8 cellular contexts compared by ENCODE assay signal in genomic region chr20:62805711-62806382, GRCh38. TPM values are rescaled to one million over a fixed set of nuclear protein-coding genes. Genes with fewer than 3 reads are reported as not detected.
DNase-seq lines count a peak whose midpoint lies in the region; ATAC-seq and TF ChIP-seq lines count a peak whose summit lies in the region.

No MANE protein-coding gene starts in this region.

- H3K36me3 Mint-ChIP-seq in Calu3 (ENCODE audit: insufficient read depth, unreplicated experiment) (peaks cover 75% of the 10 kb centered on the region), endothelial cell (ENCODE audit: low read depth, unreplicated experiment) (peaks cover 7% of the 10 kb centered on the region)
- H3K36me3 Mint-ChIP-seq in natural killer cell treated with Interleukin-12 subunit alpha and Interleukin-12 subunit beta and Interleukin-15 and Interleukin-18, amount 100 ng/mL, for 72 hours = no peaks in the 10 kb centered on the region

- H3K4me3 Mint-ChIP-seq in Calu3 (ENCODE audit: low read depth, unreplicated experiment) (peak overlapping the region; percentile 92), endothelial cell (ENCODE audit: unreplicated experiment) (peak overlapping the region; percentile 81)
- peak overlapping the region; percentile 79 for H3K4me3 Mint-ChIP-seq in natural killer cell treated with Interleukin-12 subunit alpha and Interleukin-12 subunit beta and Interleukin-15 and Interleukin-18, amount 100 ng/mL, for 72 hours

- H3K4me1 Mint-ChIP-seq in Calu3 (ENCODE audit: low read depth, unreplicated experiment) (peaks cover 31% of the 10 kb centered on the region), endothelial cell (ENCODE audit: unreplicated experiment) (no peaks in the 10 kb centered on the region)
- H3K4me1 Mint-ChIP-seq in natural killer cell treated with Interleukin-12 subunit alpha and Interleukin-12 subunit beta and Interleukin-15 and Interleukin-18, amount 100 ng/mL, for 72 hours (ENCODE audit: low read depth in 2 of 2) = peaks cover 5 to 20% of the 10 kb centered on the region in 2 donors

- BruUV-seq in Calu3 (replicated peaks; lab: Mats Ljungman, UMichigan) = no TSS peak

- intact Hi-C loops in Calu3 (cut with micrococcal nuclease; ENCODE audit: unreplicated experiment) = no loop called here

- DNase-seq in Calu3 = no peak
- peak; percentile 21 for DNase-seq in OCI-M1 (lab: John Stamatoyannopoulos, UW)
- no peak for DNase-seq in endothelial cell (ENCODE audit: low spot score)
- no peak for DNase-seq in natural killer cell treated with Interleukin-12 subunit alpha and Interleukin-12 subunit beta and Interleukin-15 and Interleukin-18, amount 100 ng/mL, for 72 hours (ENCODE audit: low spot score)
- DNase-seq in NCI-H146 (lab: John Stamatoyannopoulos, UW) = no peak
- DNase-seq in NCI-H345 (lab: John Stamatoyannopoulos, UW) = no peak

- TF ChIP-seq CTCF in Calu3 (IDR thresholded peaks at IDR 0.05; ENCODE audit: unreplicated experiment) (no peak), endothelial cell (IDR thresholded peaks at IDR 0.05; ENCODE audit: unreplicated experiment) (no peak)

- peak overlapping the region; percentile 60 for H3K27ac Mint-ChIP-seq in Calu3 (ENCODE audit: unreplicated experiment)
- no peak overlapping the region for H3K27ac Mint-ChIP-seq in endothelial cell (ENCODE audit: unreplicated experiment)
- H3K27ac Mint-ChIP-seq in natural killer cell treated with Interleukin-12 subunit alpha and Interleukin-12 subunit beta and Interleukin-15 and Interleukin-18, amount 100 ng/mL, for 72 hours = peak overlapping the region; percentile 37 to 78

- peak in 1 of 2 donors; percentile 1 for ATAC-seq in natural killer cell treated with Interleukin-12 subunit alpha and Interleukin-12 subunit beta and Interleukin-15 and Interleukin-18, amount 100 ng/mL, for 72 hours
- ATAC-seq in HG03097 (IDR thresholded peaks at IDR 0.05; ENCODE audit: low FRiP score, unreplicated experiment) = no peak
- ATAC-seq in HG02938 (IDR thresholded peaks at IDR 0.05; ENCODE audit: unreplicated experiment) = no peak

- H3K27me3 Mint-ChIP-seq in Calu3 (ENCODE audit: unreplicated experiment) (no peaks in the 10 kb centered on the region), endothelial cell (ENCODE audit: unreplicated experiment) (peaks cover 17% of the 10 kb centered on the region)
- H3K27me3 Mint-ChIP-seq in natural killer cell treated with Interleukin-12 subunit alpha and Interleukin-12 subunit beta and Interleukin-15 and Interleukin-18, amount 100 ng/mL, for 72 hours = no peaks in the 10 kb centered on the region

- CTCF ChIA-PET in Calu3 (lab: Charles Lee) = interaction anchor here (1.0 to 1.6 kb wide), 3 partner anchors 9 to 17 kb away, joined by 5 to 10 read pairs (median 5); no protein-coding TSS in a partner anchor

- H3K9me3 Mint-ChIP-seq in Calu3 (ENCODE audit: low read depth, unreplicated experiment) = no peaks in the 10 kb centered on the region
- H3K9me3 Mint-ChIP-seq in endothelial cell (ENCODE audit: unreplicated experiment) = no peaks in the 10 kb centered on the region
- no peaks in the 10 kb centered on the region for H3K9me3 Mint-ChIP-seq in natural killer cell treated with Interleukin-12 subunit alpha and Interleukin-12 subunit beta and Interleukin-15 and Interleukin-18, amount 100 ng/mL, for 72 hours

RNA-seq across cellular contexts. Expression of gene OGFR, which starts 1.2 kb away (rescaled TPM):
- total RNA-seq in Calu3 (2022) (80.1 and 98.2 TPM in 2 replicates), endothelial cell (ENCODE audit: unreplicated experiment) (27.6 TPM)
- 10 to 100 TPM; 75.9 to 88.7 TPM for total RNA-seq in natural killer cell treated with Interleukin-12 subunit alpha and Interleukin-12 subunit beta and Interleukin-15 and Interleukin-18, amount 100 ng/mL, for 72 hours

RNA-seq across cellular contexts. Expression of gene MRGBP, which starts 9.6 kb away (rescaled TPM):
- total RNA-seq in Calu3 (2022) = 28.9 and 31.8 TPM in 2 replicates
- 10.9 TPM for total RNA-seq in endothelial cell (ENCODE audit: unreplicated experiment)
- total RNA-seq in natural killer cell treated with Interleukin-12 subunit alpha and Interleukin-12 subunit beta and Interleukin-15 and Interleukin-18, amount 100 ng/mL, for 72 hours = 10 to 100 TPM; 14.4 to 19.3 TPM

RNA-seq across cellular contexts. Expression of gene COL9A3, which starts 11.0 kb away (rescaled TPM):
- total RNA-seq in Calu3 (2022) (2.7 TPM in 2 replicates), endothelial cell (ENCODE audit: unreplicated experiment) (1.8 TPM)
- not detected for total RNA-seq in natural killer cell treated with Interleukin-12 subunit alpha and Interleukin-12 subunit beta and Interleukin-15 and Interleukin-18, amount 100 ng/mL, for 72 hours

RNA-seq across cellular contexts. Expression of gene TCFL5, which starts 55.8 kb away (rescaled TPM):
- total RNA-seq in Calu3 (2022) (18.9 and 22.3 TPM in 2 replicates), endothelial cell (ENCODE audit: unreplicated experiment) (30.9 TPM)
- total RNA-seq in natural killer cell treated with Interleukin-12 subunit alpha and Interleukin-12 subunit beta and Interleukin-15 and Interleukin-18, amount 100 ng/mL, for 72 hours = 1 to 10 TPM; 4.1 to 5.9 TPM
